In the genomic region with DNA sequence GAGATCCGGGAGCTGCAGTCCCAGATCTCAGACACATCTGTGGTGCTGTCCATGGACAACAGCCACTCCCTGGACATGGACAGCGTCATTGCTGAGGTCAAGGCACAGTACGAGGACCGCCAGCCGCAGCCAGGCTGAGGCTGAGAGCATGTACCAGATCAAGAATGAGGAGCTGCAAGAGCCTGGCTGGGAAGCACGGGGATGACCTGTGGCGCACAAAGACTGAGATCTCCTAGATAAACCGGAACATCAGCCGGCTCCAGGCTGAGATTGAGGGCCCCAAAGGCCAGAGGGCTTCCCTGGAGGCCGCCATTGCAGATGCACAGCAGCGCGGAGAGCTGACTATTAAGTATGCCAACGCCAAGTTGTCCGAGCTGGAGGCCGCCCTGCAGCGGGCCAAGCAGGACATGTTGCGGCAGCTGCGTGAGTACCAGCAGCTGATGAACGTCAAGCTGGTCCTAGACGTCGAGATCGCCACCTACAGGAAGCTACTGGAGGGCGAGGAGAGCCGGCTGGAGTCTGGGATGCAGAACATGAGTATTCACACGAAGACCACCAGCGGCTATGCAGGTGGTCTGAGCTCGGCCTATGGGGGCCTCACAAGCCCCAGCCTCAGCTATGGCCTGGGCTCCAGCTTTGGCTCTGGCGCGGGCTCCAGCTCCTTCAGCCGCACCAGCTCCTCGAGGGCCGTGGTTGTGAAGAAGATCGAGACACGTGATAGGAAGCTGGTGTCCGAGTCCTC, we compare ENCODE assay signal across 9 cellular contexts. TPM values are rescaled to one million over a fixed set of nuclear protein-coding genes. Genes with fewer than 3 reads are reported as not detected.
DNase-seq lines count a peak whose midpoint lies in the region; ATAC-seq and TF ChIP-seq lines count a peak whose summit lies in the region.
"Had no signal": no experiment of that assay in that cellular context is flagged by ENCODE, and none has a peak within 500 bp of the region (broad histone marks: within the 10 kb centered on the region; RNA-seq: fewer than 3 reads in every experiment).

No MANE protein-coding gene starts in this region.

- WGBS in body of pancreas, 2 donors: 24 to 38% methylated on average over 16 to 35 of the region's 35 CpGs
- WGBS in iPS DF 6.9 (ENCODE audit: insufficient coverage, insufficient read length): no CpG with 5 or more reads among the region's 35 CpGs
- WGBS in spleen, 5 donors: 29 to 52% (median 34%) methylated on average over 16 to 35 of the region's 35 CpGs

- H3K36me3 ChIP-seq in body of pancreas (replicated peaks in 1 of 2; ENCODE audit: insufficient read depth in 1 of 2, low read depth in 2 of 2) (no peaks in the 10 kb centered on the region), iPS DF 6.9 (ENCODE audit: control insufficient read depth, insufficient read depth, low read length) (no peaks in the 10 kb centered on the region), spleen (no peaks in the 10 kb centered on the region)

- DNase-seq in COLO829 (ENCODE audit: low spot score) (peak; percentile 46), HT-29 (ENCODE audit: low spot score) (peak; percentile 77), RWPE1 (ENCODE audit: low spot score) (no peak), body of pancreas (peak; percentile 75 to 82 (median 78)), iPS DF 6.9 (ENCODE audit: low read depth, low spot score) (peak; percentile 52), spleen (peak; percentile 79)

- H3K4me1 ChIP-seq in body of pancreas: peaks cover 7% of the 10 kb centered on the region
- H3K4me1 ChIP-seq in iPS DF 6.9 (ENCODE audit: control insufficient read depth, insufficient read depth, low read length): no peaks in the 10 kb centered on the region
- H3K4me1 ChIP-seq in spleen: peaks cover 0 to 8% (median 5%) of the 10 kb centered on the region in 6 donors

- POLR2A ChIA-PET in RWPE1 (lab: Yijun Ruan, JAX; ENCODE audit: low non-redundant PET): no interaction called here

- no peak for TF ChIP-seq POLR2A in body of pancreas (IDR thresholded peaks at IDR 0.05)
- TF ChIP-seq POLR2A in spleen (IDR thresholded peaks at IDR 0.05): no peak

- no peaks in the 10 kb centered on the region for H3K27me3 ChIP-seq in body of pancreas
- H3K27me3 ChIP-seq in iPS DF 6.9 (ENCODE audit: control insufficient read depth, insufficient read depth, low read length): no peaks in the 10 kb centered on the region
- H3K27me3 ChIP-seq in spleen (replicated peaks in 1 of 7): peaks cover 0 to 37% (median 0%) of the 10 kb centered on the region in 7 donors

- CTCF ChIA-PET in RWPE1 (lab: Yijun Ruan, JAX): interaction anchor here (0.6 to 1.8 kb wide), 3 partner anchors 16 to 82 kb away, joined by 3 to 5 read pairs (median 4); no protein-coding TSS in a partner anchor

- H3K4me3 ChIP-seq in body of pancreas (no peak overlapping the region), iPS DF 6.9 (ENCODE audit: low read length) (no peak overlapping the region), spleen (peak overlapping the region in 1 of 8 donors; percentile 37)
- H3K4me3 ChIP-seq: skin epidermis had no signal

- TF ChIP-seq CTCF in RWPE1 (conservative IDR thresholded peaks at IDR 0.05; ENCODE audit: low read depth) (peak; percentile 38), body of pancreas (IDR thresholded peaks at IDR 0.05) (peak; percentile 45 to 71 (median 61)), spleen (IDR thresholded peaks at IDR 0.05 in 8 of 11, conservative IDR thresholded peaks at IDR 0.05 in 3 of 11) (peak in 9 of 11 experiments; percentile 33 to 72 (median 49))

- no peak overlapping the region for H3K27ac ChIP-seq in RWPE1
- no peak overlapping the region for H3K27ac ChIP-seq in body of pancreas
- no peak overlapping the region for H3K27ac ChIP-seq in iPS DF 6.9 (ENCODE audit: low read length)
- H3K27ac ChIP-seq in spleen: no peak overlapping the region
- H3K27ac ChIP-seq: skin epidermis had no signal

- H3K9me3 ChIP-seq in body of pancreas: no peaks in the 10 kb centered on the region
- H3K9me3 ChIP-seq in iPS DF 6.9 (ENCODE audit: control insufficient read depth, insufficient read depth, low read length): no peaks in the 10 kb centered on the region
- no peaks in the 10 kb centered on the region for H3K9me3 ChIP-seq in spleen

- intact Hi-C loops in body of pancreas (cut with DNase I): no loop called here
- intact Hi-C loops in spleen (cut with DNase I; ENCODE audit: low total_unique reads): no loop called here

- ATAC-seq in body of pancreas (peak; percentile 64), GM21825 (IDR thresholded peaks at IDR 0.05; ENCODE audit: unreplicated experiment) (no peak), GM18520 (IDR thresholded peaks at IDR 0.05; ENCODE audit: unreplicated experiment) (no peak)

RNA-seq across cellular contexts. Expression of a gene that starts 25.5 kb away (rescaled TPM):
- not detected in 2 replicates for total RNA-seq in HT-29 (2014; rRNA removed; shearing (Covaris generic))
- not detected for total RNA-seq in body of pancreas
- not detected for total RNA-seq in spleen
- not detected for polyA plus RNA-seq in spleen

RNA-seq across cellular contexts. Expression of a gene that starts 28.6 kb away (rescaled TPM):
- total RNA-seq in HT-29 (2014; rRNA removed; shearing (Covaris generic)): 24.9 and 28.6 TPM in 2 replicates
- total RNA-seq in body of pancreas (10 to 100 TPM; 17.9 to 29.7 TPM), spleen (10 to 100 TPM; 28.4 to 65.3 (median 45.5) TPM)
- polyA plus RNA-seq in spleen: 10 to 100 TPM in 1 of 3 donors, 1 to 10 TPM in 2; 3.4 to 10.2 (median 3.4) TPM
